Comparison of ENCODE assay signal across 11 cellular contexts in the genomic region with DNA sequence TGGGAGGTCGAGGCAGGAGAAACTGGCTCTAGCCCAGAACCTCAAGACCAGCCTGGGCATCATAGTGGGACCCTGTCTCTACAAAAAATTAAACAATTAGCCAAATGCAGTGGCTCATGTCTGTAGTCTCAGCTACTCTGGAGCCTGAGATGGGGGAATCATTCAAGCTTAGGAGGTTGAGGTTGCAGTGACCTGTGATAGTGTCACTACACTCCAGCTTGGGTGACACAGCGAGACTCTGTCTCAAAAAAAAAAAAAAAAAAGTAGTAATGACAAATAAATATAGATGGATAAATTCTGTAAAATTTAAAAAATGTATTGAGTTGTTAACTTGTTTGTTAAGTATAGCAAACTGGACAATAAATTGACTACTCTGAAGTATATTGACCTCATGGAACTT.
"Had no signal": no experiment of that assay in that cellular context is flagged by ENCODE, and none has a peak within 500 bp of the region (broad histone marks: within the 10 kb centered on the region; RNA-seq: fewer than 3 reads in every experiment).

No MANE protein-coding gene starts in this region.

- H3K9me3 Mint-ChIP-seq: GM23338, H9, HFFc6 had no signal

- DNase-seq: GM23248, GOT3, H7, H9, HCEC 1CT, HFFc6 had no signal

- H3K9ac ChIP-seq: GM23248 had no signal

- H3K4me3 ChIP-seq: GM23248, GM23338, HAP-1 had no signal

- H2AFZ ChIP-seq: GM23248, GM23338 had no signal

- H3K9me3 ChIP-seq: HAP-1 had no signal

- H3K27ac ChIP-seq: GM23248 had no signal

- H3K4me2 ChIP-seq: GM23338 had no signal

- FAIRE-seq: H1, H54 had no signal

- H3K4me3 Mint-ChIP-seq: GM23338, H9, HFFc6 had no signal

- H3K36me3 ChIP-seq: HAP-1 had no signal

- ATAC-seq: GM23338, HCT116 had no signal

- H3K27ac Mint-ChIP-seq: GM23338, H9, HFFc6 had no signal
